In the genomic region with DNA sequence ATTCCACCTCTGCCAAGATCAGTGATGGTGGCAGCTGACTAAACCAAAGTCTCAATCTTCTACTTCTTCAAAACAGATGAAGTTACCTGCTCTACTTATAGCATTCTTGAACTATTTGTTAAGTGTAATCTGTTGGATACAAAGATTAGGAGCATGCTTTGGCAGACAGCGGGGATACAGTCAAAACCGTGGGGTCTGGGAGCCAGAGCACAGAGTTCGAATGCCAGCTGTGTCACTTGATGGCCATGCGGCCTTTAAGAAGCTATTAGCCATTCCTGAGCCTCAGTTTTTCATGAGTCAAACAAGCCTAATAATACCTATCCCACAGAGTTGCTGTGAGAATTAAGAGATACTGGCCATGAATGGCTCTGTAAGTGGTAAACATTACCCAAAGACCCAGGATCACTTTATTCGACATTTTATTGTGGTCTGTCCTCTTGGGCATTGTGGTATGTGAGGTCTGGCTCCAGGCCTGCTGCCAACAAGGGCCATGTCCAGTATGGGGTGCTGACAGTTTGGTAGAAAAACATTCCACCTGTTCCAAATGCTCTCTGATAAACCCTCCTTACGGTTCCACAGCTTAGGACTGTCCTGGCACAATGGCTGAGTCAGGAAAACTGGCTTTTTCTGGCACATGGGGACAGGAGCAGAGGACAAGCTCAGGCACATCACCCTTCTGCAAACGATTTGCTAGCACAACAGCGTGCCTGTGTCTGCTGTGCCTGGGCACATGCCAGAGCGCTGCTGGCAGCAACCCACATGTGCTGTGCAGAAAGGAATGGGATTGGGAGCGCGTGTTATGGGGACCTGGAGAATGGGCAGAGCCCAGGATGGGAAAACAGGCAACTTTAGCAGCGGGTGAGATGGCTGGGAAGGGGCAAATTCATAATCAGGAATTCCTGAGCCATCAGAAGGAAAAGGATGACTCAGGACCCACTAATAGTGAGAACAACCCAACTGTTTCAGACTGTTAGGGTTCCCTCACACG, we compare ENCODE assay signal across 8 cellular contexts. TPM values are rescaled to one million over a fixed set of nuclear protein-coding genes. Genes with fewer than 3 reads are reported as not detected.
A peak's percentile ranks its signal among the peaks of the same experiment; 100 is the strongest.
DNase-seq lines count a peak whose midpoint lies in the region; ATAC-seq and TF ChIP-seq lines count a peak whose summit lies in the region.

No MANE protein-coding gene starts in this region.

- no peak overlapping the region for H3K4me3 Mint-ChIP-seq in activated naive CD4-positive, alpha-beta T cell treated with anti-CD3 and anti-CD28 coated beads, Interleukin-2, amount 50 U/mL, for 24 hours
- no peak overlapping the region for H3K4me3 Mint-ChIP-seq in activated naive CD4-positive, alpha-beta T cell treated with anti-CD3 and anti-CD28 coated beads, Interleukin-2, amount 10 ng/mL, durations not matched to agents 7 days and 5 days
- H3K4me3 Mint-ChIP-seq in MCF 10A (ENCODE audit: unreplicated experiment) = peak overlapping the region; percentile 31

- CTCF ChIA-PET in activated naive CD4-positive, alpha-beta T cell treated with anti-CD3 and anti-CD28 coated beads, Interleukin-2, amount 10 ng/mL, durations not matched to agents 7 days and 5 days (lab: Charles Lee) = interaction anchor here (0.6 to 8.6 kb wide), 14 partner anchors 10 to 161 kb away, joined by 3 to 104 read pairs (median 5); partner anchors contain the start of genes EDEM2, EIF6, GDF5 and MMP24OS
- CTCF ChIA-PET in MCF 10A (lab: Yijun Ruan, JAX) = interaction anchor here (0.7 to 16.2 kb wide), 19 partner anchors 11 to 784 kb away, joined by 3 to 374 read pairs (median 4); partner anchors contain the start of genes CEP250, EIF6, GDF5 and UQCC1
- CTCF ChIA-PET in A673 (lab: Charles Lee) = interaction anchor here (1.0 to 1.6 kb wide), 2 partner anchors 9 to 163 kb away, joined by 4 to 8 read pairs; no protein-coding TSS in a partner anchor

- H3K4me3 ChIP-seq in vagina (no peak overlapping the region), A673 (ENCODE audit: low read depth, low read length, poor library complexity, severe bottlenecking) (no peak overlapping the region)

- H3K36me3 Mint-ChIP-seq in activated naive CD4-positive, alpha-beta T cell treated with anti-CD3 and anti-CD28 coated beads, Interleukin-2, amount 50 U/mL, for 24 hours = peaks cover 3% of the 10 kb centered on the region
- peaks cover 8% of the 10 kb centered on the region for H3K36me3 Mint-ChIP-seq in activated naive CD4-positive, alpha-beta T cell treated with anti-CD3 and anti-CD28 coated beads, Interleukin-2, amount 10 ng/mL, durations not matched to agents 7 days and 5 days
- H3K36me3 Mint-ChIP-seq in MCF 10A (ENCODE audit: insufficient read depth, unreplicated experiment) = peaks cover 6% of the 10 kb centered on the region

- no peaks in the 10 kb centered on the region for H3K27me3 Mint-ChIP-seq in activated naive CD4-positive, alpha-beta T cell treated with anti-CD3 and anti-CD28 coated beads, Interleukin-2, amount 50 U/mL, for 24 hours
- no peaks in the 10 kb centered on the region for H3K27me3 Mint-ChIP-seq in activated naive CD4-positive, alpha-beta T cell treated with anti-CD3 and anti-CD28 coated beads, Interleukin-2, amount 10 ng/mL, durations not matched to agents 7 days and 5 days
- H3K27me3 Mint-ChIP-seq in MCF 10A (ENCODE audit: insufficient read depth, unreplicated experiment) = no peaks in the 10 kb centered on the region

- H3K9me3 ChIP-seq in vagina = no peaks in the 10 kb centered on the region
- H3K9me3 ChIP-seq in A673 (ENCODE audit: low read depth, low read length, poor library complexity, severe bottlenecking) = no peaks in the 10 kb centered on the region

- POLR2A ChIA-PET in MCF 10A (lab: Yijun Ruan, JAX) (interaction anchor here (0.6 to 13.4 kb wide), 32 partner anchors 9 to 1157 kb away, joined by 3 to 468 read pairs (median 7); partner anchors contain the start of genes CEP250, EDEM2, EIF6 and GDF5), A673 (lab: Charles Lee; ENCODE audit: low non-redundant PET) (no interaction called here)

- DNase-seq in activated naive CD4-positive, alpha-beta T cell treated with anti-CD3 and anti-CD28 coated beads, Interleukin-2, amount 10 ng/mL, durations not matched to agents 7 days and 5 days = no peak
- peak; percentile 96 for DNase-seq in MCF 10A (ENCODE audit: unreplicated experiment)
- DNase-seq in kidney glomerular epithelial cell (lab: John Stamatoyannopoulos, UW) = peak; percentile 73
- DNase-seq in vagina (ENCODE audit: extremely low spot score in 2 of 2) = no peak
- DNase-seq in stimulated activated CD4-positive, alpha-beta T cell treated with anti-CD3 and anti-CD28 coated beads, Interleukin-1b, Interleukin-23, amount 100 ng/mL, for 48 hours = no peak
- no peak for DNase-seq in A673 (ENCODE audit: low spot score)

- no peaks in the 10 kb centered on the region for H3K9me3 Mint-ChIP-seq in activated naive CD4-positive, alpha-beta T cell treated with anti-CD3 and anti-CD28 coated beads, Interleukin-2, amount 50 U/mL, for 24 hours
- H3K9me3 Mint-ChIP-seq in activated naive CD4-positive, alpha-beta T cell treated with anti-CD3 and anti-CD28 coated beads, Interleukin-2, amount 10 ng/mL, durations not matched to agents 7 days and 5 days = no peaks in the 10 kb centered on the region
- no peaks in the 10 kb centered on the region for H3K9me3 Mint-ChIP-seq in MCF 10A (ENCODE audit: unreplicated experiment)

- H3K36me3 ChIP-seq in vagina (no peaks in the 10 kb centered on the region), A673 (ENCODE audit: insufficient read depth, low read length, poor library complexity, severe bottlenecking) (no peaks in the 10 kb centered on the region)

- H3K4me1 ChIP-seq in vagina = peaks cover 64% of the 10 kb centered on the region
- H3K4me1 ChIP-seq in A673 (ENCODE audit: insufficient read depth, low read length, poor library complexity, severe bottlenecking) = peaks cover 11% of the 10 kb centered on the region

- no peak for TF ChIP-seq POLR2A in vagina (IDR thresholded peaks at IDR 0.05)

- peak overlapping the region; percentile 75 for H3K27ac ChIP-seq in vagina
- H3K27ac ChIP-seq in A673 (ENCODE audit: low read depth, low read length, poor library complexity, severe bottlenecking) = no peak overlapping the region

- peaks cover 45% of the 10 kb centered on the region for H3K4me1 Mint-ChIP-seq in activated naive CD4-positive, alpha-beta T cell treated with anti-CD3 and anti-CD28 coated beads, Interleukin-2, amount 50 U/mL, for 24 hours
- H3K4me1 Mint-ChIP-seq in activated naive CD4-positive, alpha-beta T cell treated with anti-CD3 and anti-CD28 coated beads, Interleukin-2, amount 10 ng/mL, durations not matched to agents 7 days and 5 days = peaks cover 40% of the 10 kb centered on the region
- H3K4me1 Mint-ChIP-seq in MCF 10A (ENCODE audit: insufficient read depth, unreplicated experiment) = peaks cover 73% of the 10 kb centered on the region

- BruUV-seq in MCF 10A (replicated peaks; lab: Mats Ljungman, UMichigan) = TSS peak; percentile 84
- BruUV-seq in A673 (replicated peaks; lab: Mats Ljungman, UMichigan) = no TSS peak

- TF ChIP-seq CTCF in MCF 10A (IDR thresholded peaks at IDR 0.05; ENCODE audit: unreplicated experiment) = no peak
- TF ChIP-seq CTCF in vagina (IDR thresholded peaks at IDR 0.05) = no peak
- no peak for TF ChIP-seq CTCF in A673 (conservative IDR thresholded peaks at IDR 0.05; ENCODE audit: low read depth, low read length)

- H3K27me3 ChIP-seq in vagina (no peaks in the 10 kb centered on the region), A673 (replicated peaks; ENCODE audit: insufficient read depth, low read depth, low read length, poor library complexity) (no peaks in the 10 kb centered on the region)

- H3K27ac Mint-ChIP-seq in activated naive CD4-positive, alpha-beta T cell treated with anti-CD3 and anti-CD28 coated beads, Interleukin-2, amount 50 U/mL, for 24 hours = peak overlapping the region; percentile 76
- H3K27ac Mint-ChIP-seq in activated naive CD4-positive, alpha-beta T cell treated with anti-CD3 and anti-CD28 coated beads, Interleukin-2, amount 10 ng/mL, durations not matched to agents 7 days and 5 days = no peak overlapping the region
- H3K27ac Mint-ChIP-seq in MCF 10A (ENCODE audit: low read depth, unreplicated experiment) = peak overlapping the region; percentile 94

- intact Hi-C loops in MCF 10A (cut with micrococcal nuclease) = loop anchor here (1.0 kb wide), 1 partner anchor 163 kb away; no protein-coding TSS in a partner anchor
- intact Hi-C loops in vagina (cut with DNase I) = loop anchor here (5.0 kb wide), 1 partner anchor 139 kb away; no protein-coding TSS in a partner anchor
- intact Hi-C loops in A673 (cut with micrococcal nuclease; ENCODE audit: unreplicated experiment) = loop anchor here (5.0 kb wide), 1 partner anchor 129 kb away; the partner anchor contains the start of gene GDF5

- ATAC-seq in GM21528 (IDR thresholded peaks at IDR 0.05; ENCODE audit: low FRiP score, unreplicated experiment) = no peak

RNA-seq across cellular contexts. Expression of gene FAM83C, which starts 15.7 kb away (rescaled TPM):
- total RNA-seq in MCF 10A (2022) = not detected in 2 replicates
- 16.9 TPM for total RNA-seq in vagina
- not detected in 2 replicates for total RNA-seq in A673 (2021)

RNA-seq across cellular contexts. Expression of gene EIF6, which starts 23.4 kb away (rescaled TPM):
- total RNA-seq in MCF 10A (2022) (322 and 354 TPM in 2 replicates), vagina (124 TPM), A673 (2021) (172 and 180 TPM in 2 replicates)

RNA-seq across cellular contexts. Expression of gene MMP24OS, which starts 30.0 kb away (rescaled TPM):
- 43.2 and 52.2 TPM in 2 replicates for total RNA-seq in MCF 10A (2022)
- 36.8 TPM for total RNA-seq in vagina
- 26.2 and 34.0 TPM in 2 replicates for total RNA-seq in A673 (2021)

Comparison
In these comparisons a context has a peak if more than half of its experiments do, and no peak if none do; other contexts are left out.
1. DNase-seq: peak in MCF 10A (single experiment) and kidney glomerular epithelial cell (single experiment); none in activated naive CD4-positive, alpha-beta T cell treated with anti-CD3 and anti-CD28 coated beads, Interleukin-2, amount 10 ng/mL, durations not matched to agents 7 days and 5 days (single experiment), vagina (0 of 2), stimulated activated CD4-positive, alpha-beta T cell treated with anti-CD3 and anti-CD28 coated beads, Interleukin-1b, Interleukin-23, amount 100 ng/mL, for 48 hours (single experiment) and A673 (single experiment).
2. RNA of gene FAM83C, which starts 15.7 kb away (total RNA-seq): 16.9 TPM in vagina (single experiment); not detected in MCF 10A and not detected in A673; every median in the first group is over 10 times any median in the second.